Comparison of ENCODE assay signal across 22 cellular contexts in the genomic region with DNA sequence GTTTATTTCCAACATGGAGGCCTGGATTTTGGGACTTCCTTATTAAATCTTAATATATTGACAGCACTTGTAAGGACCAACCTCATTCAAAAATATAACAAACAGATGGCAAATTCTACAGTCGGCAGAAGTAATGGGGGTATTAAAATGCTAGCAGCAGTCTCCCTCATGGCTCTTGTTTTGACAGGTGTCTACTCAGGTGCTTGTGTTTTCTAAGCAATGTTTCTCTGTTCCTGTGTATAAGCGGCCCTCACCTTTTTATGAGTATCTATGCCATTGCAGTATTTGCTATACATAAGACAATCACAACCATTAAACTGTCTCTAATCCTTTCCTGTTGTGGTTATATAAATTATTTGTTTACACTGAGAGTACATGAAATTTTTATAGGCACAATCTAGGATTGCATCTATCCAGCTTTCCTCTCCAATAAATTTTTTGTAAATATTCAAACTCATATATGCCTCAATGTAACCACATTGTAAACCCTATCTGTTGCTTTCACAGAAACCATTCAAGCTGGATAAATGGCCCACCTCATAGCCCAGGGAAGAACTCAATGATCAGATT.
DNase-seq lines count a peak whose midpoint lies in the region; ATAC-seq and TF ChIP-seq lines count a peak whose summit lies in the region.
"Had no signal": no experiment of that assay in that cellular context is flagged by ENCODE, and none has a peak within 500 bp of the region (broad histone marks: within the 10 kb centered on the region; RNA-seq: fewer than 3 reads in every experiment).

No MANE protein-coding gene starts in this region.

- TF ChIP-seq CTCF in 22Rv1 (IDR thresholded peaks at IDR 0.05): no peak
- no peak for TF ChIP-seq CTCF in VCaP (conservative IDR thresholded peaks at IDR 0.05)
- no peak for TF ChIP-seq CTCF in upper lobe of right lung (IDR thresholded peaks at IDR 0.05)

- H3K27ac ChIP-seq in 22Rv1: peak overlapping the region; percentile 35; the same call in 1 of the 2 replicates
- peak overlapping the region; percentile 9; the same call in 1 of the 2 replicates for H3K27ac ChIP-seq in VCaP
- H3K27ac ChIP-seq in upper lobe of right lung: no peak overlapping the region
- H3K27ac ChIP-seq: A549; BLaER1 treated with 17β-estradiol and CSF1 and Interleukin-3, amounts not matched to agents 10 nM and 100 nM had no signal

- peak; percentile 3 for DNase-seq in NCI-H774 (lab: John Stamatoyannopoulos, UW)
- DNase-seq in ecto neural progenitor cell (ENCODE audit: low spot score): no peak
- no peak for DNase-seq in upper lobe of right lung
- DNase-seq: 8988T; ACHN; AML-193; BE2C; CD4-positive, alpha-beta T cell; CD8-positive, alpha-beta memory T cell; DMS 273 treated with DMSO at 0.1 percent for 48 hours; DMS79; EL; GDM1; HFFc6 had no signal

- ATAC-seq in upper lobe of right lung: no peak
- no peak for ATAC-seq in GM19328 (IDR thresholded peaks at IDR 0.05; ENCODE audit: unreplicated experiment)
- ATAC-seq: A549, GM12878, GM23338 had no signal

- no peaks in the 10 kb centered on the region for H3K9me3 ChIP-seq in upper lobe of right lung
- H3K9me3 ChIP-seq: A549; BE2C; BLaER1 treated with 17β-estradiol and CSF1 and Interleukin-3, amounts not matched to agents 10 nM and 100 nM had no signal

- no peaks in the 10 kb centered on the region for H3K27me3 ChIP-seq in upper lobe of right lung
- H3K27me3 ChIP-seq: BE2C; BLaER1 treated with 17β-estradiol and CSF1 and Interleukin-3, amounts not matched to agents 10 nM and 100 nM had no signal

- intact Hi-C loops in upper lobe of right lung (cut with DNase I): no loop called here

- H3K4me3 ChIP-seq in upper lobe of right lung: no peak overlapping the region
- H3K4me3 ChIP-seq: A549; BLaER1 treated with 17β-estradiol and CSF1 and Interleukin-3, amounts not matched to agents 10 nM and 100 nM; GM12878; GM23338; HAP-1 had no signal

- no peaks in the 10 kb centered on the region for H3K4me1 ChIP-seq in upper lobe of right lung
- H3K4me1 ChIP-seq: A549; BE2C; BLaER1 treated with 17β-estradiol and CSF1 and Interleukin-3, amounts not matched to agents 10 nM and 100 nM; HAP-1 had no signal

- H3K36me3 ChIP-seq in upper lobe of right lung: no peaks in the 10 kb centered on the region
- H3K36me3 ChIP-seq: BE2C; BLaER1 treated with 17β-estradiol and CSF1 and Interleukin-3, amounts not matched to agents 10 nM and 100 nM; HAP-1 had no signal
